30 cellular contexts compared by ENCODE assay signal in genomic region chr2:204977914-204978313, GRCh38.
A peak's percentile ranks its signal among the peaks of the same experiment; 100 is the strongest.
DNase-seq lines count a peak whose midpoint lies in the region; TF ChIP-seq lines count a peak whose summit lies in the region.
"Had no signal": no experiment of that assay in that cellular context is flagged by ENCODE, and none has a peak within 500 bp of the region (broad histone marks: within the 10 kb centered on the region; RNA-seq: fewer than 3 reads in every experiment).

No MANE protein-coding gene starts in this region.

- H4K20me1 ChIP-seq in smooth muscle cell (ENCODE audit: low read depth) = no peaks in the 10 kb centered on the region

- H3K9ac ChIP-seq in NT2/D1 (ENCODE audit: insufficient read length, low read depth) = no peak overlapping the region
- H3K9ac ChIP-seq in smooth muscle cell (ENCODE audit: low read depth) = no peak overlapping the region

- peaks cover 16% of the 10 kb centered on the region for H3K4me1 Mint-ChIP-seq in activated CD4-positive, alpha-beta memory T cell treated with anti-CD3 and anti-CD28 coated beads for 36 hours (ENCODE audit: low read depth)
- no peaks in the 10 kb centered on the region for H3K4me1 Mint-ChIP-seq in Calu3 (ENCODE audit: low read depth, unreplicated experiment)

- peaks cover 3% of the 10 kb centered on the region for H3K36me3 Mint-ChIP-seq in activated CD4-positive, alpha-beta memory T cell treated with anti-CD3 and anti-CD28 coated beads for 36 hours
- H3K36me3 Mint-ChIP-seq in Calu3 (ENCODE audit: insufficient read depth, unreplicated experiment) = no peaks in the 10 kb centered on the region

- H3F3A ChIP-seq in smooth muscle cell (ENCODE audit: low read depth) = no peaks in the 10 kb centered on the region

- no peak overlapping the region for H3K4me3 ChIP-seq in NT2/D1 (ENCODE audit: insufficient read length, low read depth)
- no peak overlapping the region for H3K4me3 ChIP-seq in fibroblast of villous mesenchyme (ENCODE audit: low read depth, low read length)
- H3K4me3 ChIP-seq in smooth muscle cell = no peak overlapping the region
- H3K4me3 ChIP-seq: hepatocyte, right atrium auricular region, suprapubic skin, upper lobe of right lung had no signal

- peak; percentile 19 for DNase-seq in NCI-H82 (lab: John Stamatoyannopoulos, UW)
- DNase-seq in NCI-H82 treated with DMSO at 0.1 percent for 48 hours (lab: John Stamatoyannopoulos, UW; ENCODE audit: unreplicated experiment) = no peak
- DNase-seq in NT2/D1 (ENCODE audit: low read depth, low spot score) = peak; percentile 76
- no peak for DNase-seq in fibroblast of villous mesenchyme (ENCODE audit: low read depth)
- no peak for DNase-seq in activated CD4-positive, alpha-beta memory T cell treated with anti-CD3 and anti-CD28 coated beads for 36 hours
- no peak for DNase-seq in smooth muscle cell (lab: John Stamatoyannopoulos, UW; ENCODE audit: unreplicated experiment)
- DNase-seq in Calu3 = no peak
- no peak for DNase-seq in activated CD4-positive, alpha-beta T cell treated with anti-CD3 and anti-CD28 coated beads for 1 hour
- DNase-seq: activated CD4-positive, alpha-beta memory T cell treated with anti-CD3 and anti-CD28 coated beads, Interleukin-2, amount 10 ng/mL, durations not matched to agents 7 days and 5 days; activated CD4-positive, CD25-positive, alpha-beta regulatory T cell treated with anti-CD3 and anti-CD28 coated beads, Interleukin-2, amount 50 U/mL, for 72 hours; activated CD8-positive, alpha-beta memory T cell treated with anti-CD3 and anti-CD28 coated beads, Interleukin-2, amount 50 U/mL, for 4 hours; activated naive CD4-positive, alpha-beta T cell treated with Interleukin-2 at 50 U/mL for 16 hours; AML-193; CD4-positive, alpha-beta T cell; left ventricle myocardium superior; NCI-H1092 treated with DMSO at 0.1 percent for 48 hours; NCI-H187 treated with DMSO at 0.1 percent for 48 hours; NCI-H2171 treated with DMSO at 0.1 percent for 48 hours; NCI-H510A; NK-92 treated with Interleukin-12 subunit alpha and Interleukin-12 subunit beta, amount 100 ng/mL, for 24 hours; Right ventricle myocardium superior; stimulated activated CD4-positive, alpha-beta T cell treated with anti-CD3 and anti-CD28 coated beads, Interleukin-1b, Interleukin-23, amount 100 ng/mL, for 48 hours; stimulated activated naive CD4-positive, alpha-beta T cell treated with Interleukin-2 at 50 U/mL for 16 hours; T-helper 2 cell; upper lobe of right lung had no signal

- no peaks in the 10 kb centered on the region for H3K4me1 ChIP-seq in NT2/D1 (ENCODE audit: insufficient read depth, insufficient read length)
- H3K4me1 ChIP-seq in smooth muscle cell (ENCODE audit: low read depth) = peaks cover 15% of the 10 kb centered on the region
- H3K4me1 ChIP-seq: suprapubic skin had no signal

- POLR2A ChIA-PET in activated CD4-positive, alpha-beta memory T cell treated with anti-CD3 and anti-CD28 coated beads for 36 hours (lab: Charles Lee) = no interaction called here

- H3K9me3 Mint-ChIP-seq in activated CD4-positive, alpha-beta memory T cell treated with anti-CD3 and anti-CD28 coated beads for 36 hours = peaks cover 3% of the 10 kb centered on the region
- no peaks in the 10 kb centered on the region for H3K9me3 Mint-ChIP-seq in Calu3 (ENCODE audit: low read depth, unreplicated experiment)

- TF ChIP-seq CTCF in fibroblast of villous mesenchyme (IDR thresholded peaks at IDR 0.05; ENCODE audit: insufficient read depth, low read depth, low read length) (peak; percentile 8), smooth muscle cell (IDR thresholded peaks at IDR 0.05; ENCODE audit: borderline replicate concordance, insufficient read depth, poor library complexity, severe bottlenecking) (no peak), Calu3 (IDR thresholded peaks at IDR 0.05; ENCODE audit: unreplicated experiment) (no peak)

- intact Hi-C loops in activated CD4-positive, alpha-beta memory T cell treated with anti-CD3 and anti-CD28 coated beads for 36 hours (cut with micrococcal nuclease) = no loop called here
- intact Hi-C loops in Calu3 (cut with micrococcal nuclease; ENCODE audit: unreplicated experiment) = no loop called here

- no peak overlapping the region for H2AFZ ChIP-seq in smooth muscle cell (ENCODE audit: low read depth)
- H2AFZ ChIP-seq: hepatocyte had no signal

- no peaks in the 10 kb centered on the region for H3K36me3 ChIP-seq in NT2/D1 (ENCODE audit: insufficient read depth, insufficient read length, low read length)
- H3K36me3 ChIP-seq in smooth muscle cell (ENCODE audit: low read depth) = no peaks in the 10 kb centered on the region
- H3K36me3 ChIP-seq: right atrium auricular region, suprapubic skin, upper lobe of right lung had no signal

- CTCF ChIA-PET in activated CD4-positive, alpha-beta memory T cell treated with anti-CD3 and anti-CD28 coated beads for 36 hours (lab: Charles Lee) = no interaction called here
- CTCF ChIA-PET in Calu3 (lab: Charles Lee) = no interaction called here

- H3K79me2 ChIP-seq in smooth muscle cell (ENCODE audit: low read depth) = no peaks in the 10 kb centered on the region
- H3K79me2 ChIP-seq: hepatocyte had no signal

- H3K9me3 ChIP-seq in NT2/D1 (ENCODE audit: insufficient read depth, low read length) (peaks cover 6% of the 10 kb centered on the region), smooth muscle cell (replicated peaks; ENCODE audit: low read depth) (no peaks in the 10 kb centered on the region)
- H3K9me3 ChIP-seq: right atrium auricular region, suprapubic skin, upper lobe of right lung had no signal

- no peak overlapping the region for H3K4me3 Mint-ChIP-seq in activated CD4-positive, alpha-beta memory T cell treated with anti-CD3 and anti-CD28 coated beads for 36 hours
- H3K4me3 Mint-ChIP-seq in Calu3 (ENCODE audit: low read depth, unreplicated experiment) = no peak overlapping the region
- H3K4me3 Mint-ChIP-seq: activated CD4-positive, alpha-beta memory T cell treated with anti-CD3 and anti-CD28 coated beads, Interleukin-2, amount 10 ng/mL, durations not matched to agents 7 days and 5 days; activated T-helper 1 cell treated with anti-CD3 and anti-CD28 coated beads, Interleukin-12 subunit alpha, Interleukin-12 subunit beta, Interleukin-2, Interleukin-4 antibody, amounts not matched to agents 30 ng/mL and 10 ng/mL and 1 ng/mL, durations not matched to agents 14 hours and 24 hours and 36 hours; CD4-positive, alpha-beta T cell; neural crest cell had no signal

- no peaks in the 10 kb centered on the region for H3K27me3 Mint-ChIP-seq in activated CD4-positive, alpha-beta memory T cell treated with anti-CD3 and anti-CD28 coated beads for 36 hours
- no peaks in the 10 kb centered on the region for H3K27me3 Mint-ChIP-seq in Calu3 (ENCODE audit: unreplicated experiment)
- H3K27me3 Mint-ChIP-seq: CD4-positive, alpha-beta T cell had no signal

- no peak overlapping the region for H3K27ac Mint-ChIP-seq in activated CD4-positive, alpha-beta memory T cell treated with anti-CD3 and anti-CD28 coated beads for 36 hours
- no peak overlapping the region for H3K27ac Mint-ChIP-seq in Calu3 (ENCODE audit: unreplicated experiment)
- H3K27ac Mint-ChIP-seq: activated CD4-positive, alpha-beta memory T cell treated with anti-CD3 and anti-CD28 coated beads, Interleukin-2, amount 10 ng/mL, durations not matched to agents 7 days and 5 days; activated T-helper 1 cell treated with anti-CD3 and anti-CD28 coated beads, Interleukin-12 subunit alpha, Interleukin-12 subunit beta, Interleukin-2, Interleukin-4 antibody, amounts not matched to agents 30 ng/mL and 10 ng/mL and 1 ng/mL, durations not matched to agents 14 hours and 24 hours and 36 hours; CD4-positive, alpha-beta T cell had no signal

- H3K27me3 ChIP-seq in NT2/D1 (ENCODE audit: insufficient read depth, insufficient read length) (no peaks in the 10 kb centered on the region), smooth muscle cell (ENCODE audit: low read depth) (no peaks in the 10 kb centered on the region)
- H3K27me3 ChIP-seq: hepatocyte, right atrium auricular region, suprapubic skin, upper lobe of right lung had no signal

- H3K27ac ChIP-seq in smooth muscle cell (ENCODE audit: low read depth) = no peak overlapping the region
- H3K27ac ChIP-seq: hepatocyte, right atrium auricular region, suprapubic skin, upper lobe of right lung had no signal

- BruUV-seq in Calu3 (replicated peaks; lab: Mats Ljungman, UMichigan) = no TSS peak

- 53% methylated on average over 1 of the region's 1 CpG for WGBS in smooth muscle cell (ENCODE audit: low lambda C conversion rate)

- H3K4me2 ChIP-seq in smooth muscle cell = no peak overlapping the region
- H3K4me2 ChIP-seq: hepatocyte had no signal

Comparison
In these comparisons a context has a peak if more than half of its experiments do, and no peak if none do; other contexts are left out.
1. DNase-seq: peak in NCI-H82 (single experiment) and NT2/D1 (single experiment); none in NCI-H82 treated with DMSO at 0.1 percent for 48 hours (single experiment), fibroblast of villous mesenchyme (single experiment), activated CD4-positive, alpha-beta memory T cell treated with anti-CD3 and anti-CD28 coated beads for 36 hours (single experiment), smooth muscle cell (single experiment), Calu3 (single experiment) and activated CD4-positive, alpha-beta T cell treated with anti-CD3 and anti-CD28 coated beads for 1 hour (single experiment).